16 cellular contexts compared by ENCODE assay signal in genomic region chr10:1249142-1249541, GRCh38.
"Had no signal": no experiment of that assay in that cellular context is flagged by ENCODE, and none has a peak within 500 bp of the region (broad histone marks: within the 10 kb centered on the region; RNA-seq: fewer than 3 reads in every experiment).

No MANE protein-coding gene starts in this region.

- FAIRE-seq: HTR-8/SVneo, K562 had no signal

- H3K4me3 ChIP-seq: K562 had no signal

- H3K4me3 Mint-ChIP-seq: IgD-negative memory B cell had no signal

- H3K27ac ChIP-seq: HL-60, KMS-11, RWPE1 had no signal

- H3K9me3 ChIP-seq: SK-N-SH had no signal

- ATAC-seq: K562, Panc1, PC-3 had no signal

- H3K27ac Mint-ChIP-seq: IgD-negative memory B cell had no signal

- DNase-seq: MM.1S; NCI-H2081 treated with DMSO at 0.1 percent for 48 hours; NCI-H446 treated with DMSO at 0.1 percent for 48 hours; NCI-H526; NCI-H82; NK-92 treated with Interleukin-12 subunit alpha and Interleukin-12 subunit beta, amount 100 ng/mL, for 24 hours; PC-3; SK-N-SH; SW 1271 had no signal
